Comparison of ENCODE assay signal across 1 cellular context in genomic region chr17:81996232-81996756, GRCh38.
TF ChIP-seq lines count a peak whose summit lies in the region.

No MANE protein-coding gene starts in this region.

TF ChIP-seq in HepG2, 621 proteins besides CTCF, POLR2A, EP300 and RAD21 (continued from another document and continues in another):
- TF ChIP-seq, protein P1, sequence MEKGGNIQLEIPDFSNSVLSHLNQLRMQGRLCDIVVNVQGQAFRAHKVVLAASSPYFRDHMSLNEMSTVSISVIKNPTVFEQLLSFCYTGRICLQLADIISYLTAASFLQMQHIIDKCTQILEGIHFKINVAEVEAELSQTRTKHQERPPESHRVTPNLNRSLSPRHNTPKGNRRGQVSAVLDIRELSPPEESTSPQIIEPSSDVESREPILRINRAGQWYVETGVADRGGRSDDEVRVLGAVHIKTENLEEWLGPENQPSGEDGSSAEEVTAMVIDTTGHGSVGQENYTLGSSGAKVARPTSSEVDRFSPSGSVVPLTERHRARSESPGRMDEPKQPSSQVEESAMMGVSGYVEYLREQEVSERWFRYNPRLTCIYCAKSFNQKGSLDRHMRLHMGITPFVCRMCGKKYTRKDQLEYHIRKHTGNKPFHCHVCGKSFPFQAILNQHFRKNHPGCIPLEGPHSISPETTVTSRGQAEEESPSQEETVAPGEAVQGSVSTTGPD (CRISPR knock-in tag; IDR thresholded peaks at IDR 0.05) = peak; percentile 49; the same call in 1 of the 2 replicates
- TF ChIP-seq MAFF (IDR thresholded peaks at IDR 0.05; ENCODE audit: low read depth, low read length) (no peak), KLF16 (CRISPR knock-in tag; IDR thresholded peaks at IDR 0.05) (0 out of 4 replicates have a peak, but pooled peaks of 1 of the 2 experiments have one; percentile 33), RBFOX2 (IDR thresholded peaks at IDR 0.05; ENCODE audit: low read depth, low read length) (peak; percentile 43; the same call in 1 of the 2 replicates), BATF2 (CRISPR knock-in tag; IDR thresholded peaks at IDR 0.05) (no peak), CHD4 (IDR thresholded peaks at IDR 0.05; ENCODE audit: borderline replicate concordance, low read length) (no peak), ZNF224 (CRISPR knock-in tag; IDR thresholded peaks at IDR 0.05) (0 out of 2 replicates have a peak, but pooled peaks have one; percentile 53), ZNF44 (CRISPR knock-in tag; IDR thresholded peaks at IDR 0.05) (peak; percentile 62; the same call in 1 of the 2 replicates), PRPF4 (IDR thresholded peaks at IDR 0.05; ENCODE audit: low read depth, low read length, poor library complexity, severe bottlenecking) (peak; percentile 74), ZSCAN9 (CRISPR knock-in tag; IDR thresholded peaks at IDR 0.05; ENCODE audit: borderline replicate concordance) (no peak), ZNF260 (CRISPR knock-in tag; IDR thresholded peaks at IDR 0.05; ENCODE audit: borderline replicate concordance, low read depth) (0 out of 2 replicates have a peak, but pooled peaks have one; percentile 19), NR2F6 (IDR thresholded peaks at IDR 0.05) (0 out of 2 replicates have a peak, but pooled peaks have one; percentile 4), NR2F6 (CRISPR knock-in tag; IDR thresholded peaks at IDR 0.05) (no peak), SMAD3 (CRISPR knock-in tag; IDR thresholded peaks at IDR 0.05) (no peak), ZNF782 (CRISPR knock-in tag; IDR thresholded peaks at IDR 0.05; ENCODE audit: borderline replicate concordance) (0 out of 2 replicates have a peak, but pooled peaks have one; percentile 3), ZBTB42 (CRISPR knock-in tag; IDR thresholded peaks at IDR 0.05) (no peak), RBAK (CRISPR knock-in tag; IDR thresholded peaks at IDR 0.05) (no peak), ZNF572 (CRISPR knock-in tag; IDR thresholded peaks at IDR 0.05) (peak; percentile 36; the same call in 1 of the 2 replicates), ZNF614 (CRISPR knock-in tag; IDR thresholded peaks at IDR 0.05; ENCODE audit: borderline replicate concordance) (no peak), FOXA3 (CRISPR knock-in tag; IDR thresholded peaks at IDR 0.05) (no peak), ZNF839 (CRISPR knock-in tag; IDR thresholded peaks at IDR 0.05; ENCODE audit: borderline replicate concordance) (0 out of 2 replicates have a peak, but pooled peaks have one; percentile 6), ZNF20 (CRISPR knock-in tag; IDR thresholded peaks at IDR 0.05) (0 out of 2 replicates have a peak, but pooled peaks have one; percentile 56), ZNF333 (CRISPR knock-in tag; IDR thresholded peaks at IDR 0.05; ENCODE audit: borderline replicate concordance) (peak; percentile 61; the same call in 1 of the 2 replicates), ZNF230 (CRISPR knock-in tag; IDR thresholded peaks at IDR 0.05) (no peak), ZNF792 (CRISPR knock-in tag; IDR thresholded peaks at IDR 0.05) (no peak), SSRP1 (CRISPR knock-in tag; IDR thresholded peaks at IDR 0.05) (no peak; the same call in 1 of the 2 replicates), POGK (CRISPR knock-in tag; conservative IDR thresholded peaks at IDR 0.05) (0 out of 2 replicates have a peak, but pooled peaks have one; percentile 0), GFI1 (CRISPR knock-in tag; IDR thresholded peaks at IDR 0.05; ENCODE audit: borderline replicate concordance) (no peak), SALL1 (CRISPR knock-in tag; IDR thresholded peaks at IDR 0.05) (no peak), ZFP90 (CRISPR knock-in tag; IDR thresholded peaks at IDR 0.05; ENCODE audit: borderline replicate concordance) (no peak), DNMT3B (CRISPR knock-in tag; conservative IDR thresholded peaks at IDR 0.05) (no peak), ESRRA (CRISPR knock-in tag; IDR thresholded peaks at IDR 0.05; ENCODE audit: low read depth) (no peak; the same call in 1 of the 2 replicates), ZNF292 (CRISPR knock-in tag; IDR thresholded peaks at IDR 0.05; ENCODE audit: borderline replicate concordance, low read depth) (no peak), ATF4 (CRISPR knock-in tag; IDR thresholded peaks at IDR 0.05) (peak in 1 of 2 experiments; percentile 11; a peak in 1 of 4 replicates), ZSCAN31 (CRISPR knock-in tag; IDR thresholded peaks at IDR 0.05; ENCODE audit: low read depth) (0 out of 2 replicates have a peak, but pooled peaks have one; percentile 48)
- TF ChIP-seq, protein P2, sequence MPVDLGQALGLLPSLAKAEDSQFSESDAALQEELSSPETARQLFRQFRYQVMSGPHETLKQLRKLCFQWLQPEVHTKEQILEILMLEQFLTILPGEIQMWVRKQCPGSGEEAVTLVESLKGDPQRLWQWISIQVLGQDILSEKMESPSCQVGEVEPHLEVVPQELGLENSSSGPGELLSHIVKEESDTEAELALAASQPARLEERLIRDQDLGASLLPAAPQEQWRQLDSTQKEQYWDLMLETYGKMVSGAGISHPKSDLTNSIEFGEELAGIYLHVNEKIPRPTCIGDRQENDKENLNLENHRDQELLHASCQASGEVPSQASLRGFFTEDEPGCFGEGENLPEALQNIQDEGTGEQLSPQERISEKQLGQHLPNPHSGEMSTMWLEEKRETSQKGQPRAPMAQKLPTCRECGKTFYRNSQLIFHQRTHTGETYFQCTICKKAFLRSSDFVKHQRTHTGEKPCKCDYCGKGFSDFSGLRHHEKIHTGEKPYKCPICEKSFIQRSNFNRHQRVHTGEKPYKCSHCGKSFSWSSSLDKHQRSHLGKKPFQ (CRISPR knock-in tag; IDR thresholded peaks at IDR 0.05; ENCODE audit: insufficient replicate concordance) = peak; percentile 35
- TF ChIP-seq, protein P3, sequence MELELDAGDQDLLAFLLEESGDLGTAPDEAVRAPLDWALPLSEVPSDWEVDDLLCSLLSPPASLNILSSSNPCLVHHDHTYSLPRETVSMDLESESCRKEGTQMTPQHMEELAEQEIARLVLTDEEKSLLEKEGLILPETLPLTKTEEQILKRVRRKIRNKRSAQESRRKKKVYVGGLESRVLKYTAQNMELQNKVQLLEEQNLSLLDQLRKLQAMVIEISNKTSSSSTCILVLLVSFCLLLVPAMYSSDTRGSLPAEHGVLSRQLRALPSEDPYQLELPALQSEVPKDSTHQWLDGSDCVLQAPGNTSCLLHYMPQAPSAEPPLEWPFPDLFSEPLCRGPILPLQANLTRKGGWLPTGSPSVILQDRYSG (CRISPR knock-in tag; IDR thresholded peaks at IDR 0.05) = no peak
- TF ChIP-seq, protein P4, sequence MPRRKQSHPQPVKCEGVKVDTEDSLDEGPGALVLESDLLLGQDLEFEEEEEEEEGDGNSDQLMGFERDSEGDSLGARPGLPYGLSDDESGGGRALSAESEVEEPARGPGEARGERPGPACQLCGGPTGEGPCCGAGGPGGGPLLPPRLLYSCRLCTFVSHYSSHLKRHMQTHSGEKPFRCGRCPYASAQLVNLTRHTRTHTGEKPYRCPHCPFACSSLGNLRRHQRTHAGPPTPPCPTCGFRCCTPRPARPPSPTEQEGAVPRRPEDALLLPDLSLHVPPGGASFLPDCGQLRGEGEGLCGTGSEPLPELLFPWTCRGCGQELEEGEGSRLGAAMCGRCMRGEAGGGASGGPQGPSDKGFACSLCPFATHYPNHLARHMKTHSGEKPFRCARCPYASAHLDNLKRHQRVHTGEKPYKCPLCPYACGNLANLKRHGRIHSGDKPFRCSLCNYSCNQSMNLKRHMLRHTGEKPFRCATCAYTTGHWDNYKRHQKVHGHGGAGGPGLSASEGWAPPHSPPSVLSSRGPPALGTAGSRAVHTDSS (CRISPR knock-in tag; conservative IDR thresholded peaks at IDR 0.05) = no peak
- TF ChIP-seq, protein P5, sequence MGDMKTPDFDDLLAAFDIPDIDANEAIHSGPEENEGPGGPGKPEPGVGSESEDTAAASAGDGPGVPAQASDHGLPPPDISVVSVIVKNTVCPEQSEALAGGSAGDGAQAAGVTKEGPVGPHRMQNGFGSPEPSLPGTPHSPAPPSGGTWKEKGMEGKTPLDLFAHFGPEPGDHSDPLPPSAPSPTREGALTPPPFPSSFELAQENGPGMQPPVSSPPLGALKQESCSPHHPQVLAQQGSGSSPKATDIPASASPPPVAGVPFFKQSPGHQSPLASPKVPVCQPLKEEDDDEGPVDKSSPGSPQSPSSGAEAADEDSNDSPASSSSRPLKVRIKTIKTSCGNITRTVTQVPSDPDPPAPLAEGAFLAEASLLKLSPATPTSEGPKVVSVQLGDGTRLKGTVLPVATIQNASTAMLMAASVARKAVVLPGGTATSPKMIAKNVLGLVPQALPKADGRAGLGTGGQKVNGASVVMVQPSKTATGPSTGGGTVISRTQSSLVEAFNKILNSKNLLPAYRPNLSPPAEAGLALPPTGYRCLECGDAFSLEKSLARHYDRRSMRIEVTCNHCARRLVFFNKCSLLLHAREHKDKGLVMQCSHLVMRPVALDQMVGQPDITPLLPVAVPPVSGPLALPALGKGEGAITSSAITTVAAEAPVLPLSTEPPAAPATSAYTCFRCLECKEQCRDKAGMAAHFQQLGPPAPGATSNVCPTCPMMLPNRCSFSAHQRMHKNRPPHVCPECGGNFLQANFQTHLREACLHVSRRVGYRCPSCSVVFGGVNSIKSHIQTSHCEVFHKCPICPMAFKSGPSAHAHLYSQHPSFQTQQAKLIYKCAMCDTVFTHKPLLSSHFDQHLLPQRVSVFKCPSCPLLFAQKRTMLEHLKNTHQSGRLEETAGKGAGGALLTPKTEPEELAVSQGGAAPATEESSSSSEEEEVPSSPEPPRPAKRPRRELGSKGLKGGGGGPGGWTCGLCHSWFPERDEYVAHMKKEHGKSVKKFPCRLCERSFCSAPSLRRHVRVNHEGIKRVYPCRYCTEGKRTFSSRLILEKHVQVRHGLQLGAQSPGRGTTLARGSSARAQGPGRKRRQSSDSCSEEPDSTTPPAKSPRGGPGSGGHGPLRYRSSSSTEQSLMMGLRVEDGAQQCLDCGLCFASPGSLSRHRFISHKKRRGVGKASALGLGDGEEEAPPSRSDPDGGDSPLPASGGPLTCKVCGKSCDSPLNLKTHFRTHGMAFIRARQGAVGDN (CRISPR knock-in tag; IDR thresholded peaks at IDR 0.05) = no peak
- TF ChIP-seq, protein P6, sequence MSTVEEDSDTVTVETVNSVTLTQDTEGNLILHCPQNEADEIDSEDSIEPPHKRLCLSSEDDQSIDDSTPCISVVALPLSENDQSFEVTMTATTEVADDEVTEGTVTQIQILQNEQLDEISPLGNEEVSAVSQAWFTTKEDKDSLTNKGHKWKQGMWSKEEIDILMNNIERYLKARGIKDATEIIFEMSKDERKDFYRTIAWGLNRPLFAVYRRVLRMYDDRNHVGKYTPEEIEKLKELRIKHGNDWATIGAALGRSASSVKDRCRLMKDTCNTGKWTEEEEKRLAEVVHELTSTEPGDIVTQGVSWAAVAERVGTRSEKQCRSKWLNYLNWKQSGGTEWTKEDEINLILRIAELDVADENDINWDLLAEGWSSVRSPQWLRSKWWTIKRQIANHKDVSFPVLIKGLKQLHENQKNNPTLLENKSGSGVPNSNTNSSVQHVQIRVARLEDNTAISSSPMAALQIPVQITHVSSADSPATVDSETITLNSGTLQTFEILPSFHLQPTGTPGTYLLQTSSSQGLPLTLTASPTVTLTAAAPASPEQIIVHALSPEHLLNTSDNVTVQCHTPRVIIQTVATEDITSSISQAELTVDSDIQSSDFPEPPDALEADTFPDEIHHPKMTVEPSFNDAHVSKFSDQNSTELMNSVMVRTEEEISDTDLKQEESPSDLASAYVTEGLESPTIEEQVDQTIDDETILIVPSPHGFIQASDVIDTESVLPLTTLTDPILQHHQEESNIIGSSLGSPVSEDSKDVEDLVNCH (CRISPR knock-in tag; IDR thresholded peaks at IDR 0.05) = no peak
- TF ChIP-seq, protein P7, sequence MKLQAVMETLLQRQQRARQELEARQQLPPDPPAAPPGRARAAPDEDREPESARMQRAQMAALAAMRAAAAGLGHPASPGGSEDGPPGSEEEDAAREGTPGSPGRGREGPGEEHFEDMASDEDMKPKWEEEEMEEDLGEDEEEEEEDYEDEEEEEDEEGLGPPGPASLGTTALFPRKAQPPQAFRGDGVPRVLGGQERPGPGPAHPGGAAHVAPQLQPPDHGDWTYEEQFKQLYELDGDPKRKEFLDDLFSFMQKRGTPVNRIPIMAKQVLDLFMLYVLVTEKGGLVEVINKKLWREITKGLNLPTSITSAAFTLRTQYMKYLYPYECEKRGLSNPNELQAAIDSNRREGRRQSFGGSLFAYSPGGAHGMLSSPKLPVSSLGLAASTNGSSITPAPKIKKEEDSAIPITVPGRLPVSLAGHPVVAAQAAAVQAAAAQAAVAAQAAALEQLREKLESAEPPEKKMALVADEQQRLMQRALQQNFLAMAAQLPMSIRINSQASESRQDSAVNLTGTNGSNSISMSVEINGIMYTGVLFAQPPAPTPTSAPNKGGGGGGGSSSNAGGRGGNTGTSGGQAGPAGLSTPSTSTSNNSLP (IDR thresholded peaks at IDR 0.05; ENCODE audit: low read depth, low read length) = no peak
- TF ChIP-seq, protein P8, sequence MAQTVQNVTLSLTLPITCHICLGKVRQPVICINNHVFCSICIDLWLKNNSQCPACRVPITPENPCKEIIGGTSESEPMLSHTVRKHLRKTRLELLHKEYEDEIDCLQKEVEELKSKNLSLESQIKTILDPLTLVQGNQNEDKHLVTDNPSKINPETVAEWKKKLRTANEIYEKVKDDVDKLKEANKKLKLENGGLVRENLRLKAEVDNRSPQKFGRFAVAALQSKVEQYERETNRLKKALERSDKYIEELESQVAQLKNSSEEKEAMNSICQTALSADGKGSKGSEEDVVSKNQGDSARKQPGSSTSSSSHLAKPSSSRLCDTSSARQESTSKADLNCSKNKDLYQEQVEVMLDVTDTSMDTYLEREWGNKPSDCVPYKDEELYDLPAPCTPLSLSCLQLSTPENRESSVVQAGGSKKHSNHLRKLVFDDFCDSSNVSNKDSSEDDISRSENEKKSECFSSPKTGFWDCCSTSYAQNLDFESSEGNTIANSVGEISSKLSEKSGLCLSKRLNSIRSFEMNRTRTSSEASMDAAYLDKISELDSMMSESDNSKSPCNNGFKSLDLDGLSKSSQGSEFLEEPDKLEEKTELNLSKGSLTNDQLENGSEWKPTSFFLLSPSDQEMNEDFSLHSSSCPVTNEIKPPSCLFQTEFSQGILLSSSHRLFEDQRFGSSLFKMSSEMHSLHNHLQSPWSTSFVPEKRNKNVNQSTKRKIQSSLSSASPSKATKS (CRISPR knock-in tag; IDR thresholded peaks at IDR 0.05) = no peak
